Comparison of ENCODE assay signal across 8 cellular contexts in the genomic region with DNA sequence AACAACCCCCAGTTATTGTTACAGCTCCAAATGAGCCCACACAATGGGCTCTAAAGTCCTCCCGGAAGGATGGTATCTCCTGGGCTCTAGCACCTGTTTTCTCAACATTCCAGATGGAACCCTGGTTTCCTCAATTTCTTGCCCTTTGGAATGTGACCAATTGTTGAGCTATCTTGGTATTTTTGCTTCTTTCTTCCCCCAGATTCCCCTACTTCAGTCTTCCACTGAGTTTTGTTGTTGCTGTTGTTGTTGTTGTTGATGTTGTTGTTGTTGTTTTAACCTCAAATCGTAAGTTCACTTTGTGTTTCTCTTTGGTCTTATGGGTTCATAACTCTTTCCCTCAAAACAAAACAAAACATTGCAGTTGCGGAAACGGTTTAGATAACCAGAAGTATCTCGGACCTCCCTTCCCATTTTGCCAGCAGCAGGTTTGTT. TPM values are rescaled to one million over a fixed set of nuclear protein-coding genes. Genes with fewer than 3 reads are reported as not detected.
A peak's percentile ranks its signal among the peaks of the same experiment; 100 is the strongest.
DNase-seq lines count a peak whose midpoint lies in the region; ATAC-seq, FAIRE-seq and TF ChIP-seq lines count a peak whose summit lies in the region.

No MANE protein-coding gene starts in this region.

- peak overlapping the region; percentile 95 for H3K4me3 Mint-ChIP-seq in chondrocyte (ENCODE audit: unreplicated experiment)
- peak overlapping the region; percentile 89 to 99 (median 98) for H3K4me3 Mint-ChIP-seq in naive thymus-derived CD4-positive, alpha-beta T cell

- H3K27ac Mint-ChIP-seq in chondrocyte (ENCODE audit: unreplicated experiment): peak overlapping the region; percentile 95
- H3K27ac Mint-ChIP-seq in naive thymus-derived CD4-positive, alpha-beta T cell: peak overlapping the region; percentile 89 to 100 (median 98)

- H3K9me3 Mint-ChIP-seq in chondrocyte (ENCODE audit: low read depth): no peaks in the 10 kb centered on the region
- no peaks in the 10 kb centered on the region for H3K9me3 Mint-ChIP-seq in naive thymus-derived CD4-positive, alpha-beta T cell

- peaks cover 2% of the 10 kb centered on the region for H3K36me3 Mint-ChIP-seq in chondrocyte (ENCODE audit: low read depth)
- peaks cover 4 to 13% (median 10%) of the 10 kb centered on the region in 5 donors for H3K36me3 Mint-ChIP-seq in naive thymus-derived CD4-positive, alpha-beta T cell

- TF ChIP-seq CTCF in DOHH2 (IDR thresholded peaks at IDR 0.05; ENCODE audit: low read depth, low read length, poor library complexity, severe bottlenecking) (no peak), chondrocyte (IDR thresholded peaks at IDR 0.05) (no peak)

- ATAC-seq in naive thymus-derived CD4-positive, alpha-beta T cell: no peak
- no peak for ATAC-seq in GM21619 (IDR thresholded peaks at IDR 0.05; ENCODE audit: unreplicated experiment)

- no peak for TF ChIP-seq POLR2A in H54 (IDR thresholded peaks at IDR 0.05; ENCODE audit: low read depth, low read length)

- no peaks in the 10 kb centered on the region for H3K9me3 ChIP-seq in DOHH2 (ENCODE audit: control insufficient read depth, insufficient read depth, low read length)
- no peaks in the 10 kb centered on the region for H3K9me3 ChIP-seq in naive thymus-derived CD4-positive, alpha-beta T cell (ENCODE audit: control insufficient read depth in 2 of 3, low read length in 3 of 3)

- H4K20me1 ChIP-seq in DOHH2 (ENCODE audit: control insufficient read depth, insufficient read depth, low read depth, low read length): peaks cover 7% of the 10 kb centered on the region; the same call in 1 of the 2 replicates

- CTCF ChIA-PET in naive thymus-derived CD4-positive, alpha-beta T cell (lab: Charles Lee): interaction anchor here (0.6 to 4.1 kb wide), 38 partner anchors 10 to 383 kb away, joined by 3 to 78 read pairs (median 5); a partner anchor contains a TSS

- no peak for FAIRE-seq in H54 (lab: Jason Lieb, UNC)

- peaks cover 40% of the 10 kb centered on the region for H3K4me1 ChIP-seq in DOHH2 (ENCODE audit: control insufficient read depth, low read length)
- peaks cover 18 to 24% of the 10 kb centered on the region in 2 donors for H3K4me1 ChIP-seq in naive thymus-derived CD4-positive, alpha-beta T cell (ENCODE audit: control insufficient read depth in 2 of 2, insufficient read depth in 2 of 2, low read length in 2 of 2)

- peak overlapping the region; percentile 83 for H3K4me3 ChIP-seq in DOHH2 (ENCODE audit: low read length)
- H3K4me3 ChIP-seq in Jurkat, Clone E6-1 (ENCODE audit: low read length): peak overlapping the region; percentile 97
- peak overlapping the region; percentile 96 for H3K4me3 ChIP-seq in naive thymus-derived CD4-positive, alpha-beta T cell (ENCODE audit: low read length)

- peaks cover 49% of the 10 kb centered on the region for H3K79me2 ChIP-seq in DOHH2 (ENCODE audit: control insufficient read depth, low read length)

- DNase-seq in Jurkat, Clone E6-1 (ENCODE audit: low read depth, low spot score): no peak
- DNase-seq in chondrocyte (ENCODE audit: low spot score) (no peak), HCEC 1CT (no peak), H54 (ENCODE audit: insufficient read length, low spot score) (no peak), cerebellum (ENCODE audit: low spot score) (no peak)
- DNase-seq in naive thymus-derived CD4-positive, alpha-beta T cell: peak in 1 of 9 donors; percentile 13

- peaks cover 1% of the 10 kb centered on the region for H3K27me3 Mint-ChIP-seq in chondrocyte (ENCODE audit: low read depth)
- no peaks in the 10 kb centered on the region for H3K27me3 Mint-ChIP-seq in naive thymus-derived CD4-positive, alpha-beta T cell

- peaks cover 29% of the 10 kb centered on the region for H3K4me1 Mint-ChIP-seq in chondrocyte (ENCODE audit: low read depth)
- H3K4me1 Mint-ChIP-seq in naive thymus-derived CD4-positive, alpha-beta T cell: peaks cover 29 to 45% (median 38%) of the 10 kb centered on the region in 7 donors

- H3K4me2 ChIP-seq in DOHH2 (ENCODE audit: low read length): peak overlapping the region; percentile 84

- no peaks in the 10 kb centered on the region for H3K9me2 ChIP-seq in DOHH2 (replicated peaks; ENCODE audit: control insufficient read depth, low read length)

- intact Hi-C loops in naive thymus-derived CD4-positive, alpha-beta T cell (cut with micrococcal nuclease): loop anchor here (1.0 to 5.0 kb wide), 22 partner anchors 13 to 1910 kb away; a partner anchor contains a TSS

- H3K27me3 ChIP-seq in DOHH2 (ENCODE audit: control insufficient read depth, low read length): no peaks in the 10 kb centered on the region
- H3K27me3 ChIP-seq in naive thymus-derived CD4-positive, alpha-beta T cell (ENCODE audit: control insufficient read depth in 2 of 2, insufficient read depth in 2 of 2, low read length in 2 of 2): no peaks in the 10 kb centered on the region

- POLR2A ChIA-PET in naive thymus-derived CD4-positive, alpha-beta T cell (lab: Charles Lee): interaction anchor here (0.8 to 3.3 kb wide), 24 partner anchors 9 to 653 kb away, joined by 3 to 56 read pairs (median 6); a partner anchor contains a TSS

- peak overlapping the region; percentile 54 for H3K27ac ChIP-seq in DOHH2 (ENCODE audit: low read depth, low read length)
- peak overlapping the region; percentile 93 for H3K27ac ChIP-seq in naive thymus-derived CD4-positive, alpha-beta T cell (ENCODE audit: low read depth, low read length)

- peaks cover 2% of the 10 kb centered on the region; the same call in 1 of the 2 replicates for H3F3A ChIP-seq in DOHH2 (ENCODE audit: control insufficient read depth, insufficient read depth)

- peaks cover 32% of the 10 kb centered on the region for H3K36me3 ChIP-seq in DOHH2 (ENCODE audit: control insufficient read depth, low read length)
- peaks cover 5 to 12% (median 6%) of the 10 kb centered on the region in 3 experiments for H3K36me3 ChIP-seq in naive thymus-derived CD4-positive, alpha-beta T cell (ENCODE audit: control insufficient read depth in 2 of 3, insufficient read depth in 3 of 3, low read length in 3 of 3)

RNA-seq across cellular contexts. Expression of a gene that starts 0.8 kb away (rescaled TPM):
- polyA plus RNA-seq in Jurkat, Clone E6-1 (2012; ENCODE audit: insufficient read depth, insufficient read length): 149 TPM
- total RNA-seq in chondrocyte (59.1 to 71.1 TPM (median 61.9 TPM) in 3 replicates), cerebellum (51.4 TPM)
- 100 to 1,000 TPM in 3 of 5 experiments, 10 to 100 TPM in 2; 84.0 to 160 (median 127) TPM for total RNA-seq in naive thymus-derived CD4-positive, alpha-beta T cell
- 10 to 100 TPM; 32.8 to 65.6 TPM for polyA plus RNA-seq in naive thymus-derived CD4-positive, alpha-beta T cell

RNA-seq across cellular contexts. Expression of a gene that starts 12.9 kb away (rescaled TPM):
- 4.1 TPM for polyA plus RNA-seq in Jurkat, Clone E6-1 (2012; ENCODE audit: insufficient read depth, insufficient read length)
- total RNA-seq in chondrocyte (0.99 to 1.5 TPM (median 1.1 TPM) in 3 replicates), cerebellum (10.8 TPM)
- 10 to 100 TPM in 1 of 5 experiments, 1 to 10 TPM in 4; 1.1 to 13.5 (median 2.3) TPM for total RNA-seq in naive thymus-derived CD4-positive, alpha-beta T cell
- polyA plus RNA-seq in naive thymus-derived CD4-positive, alpha-beta T cell: under 1 TPM; 0.17 to 0.94 TPM

RNA-seq across cellular contexts. Expression of a gene that starts 34.5 kb away (rescaled TPM):
- polyA plus RNA-seq in Jurkat, Clone E6-1 (2012; ENCODE audit: insufficient read depth, insufficient read length): 51.5 TPM
- total RNA-seq in chondrocyte (57.5 to 72.6 TPM (median 69.5 TPM) in 3 replicates), cerebellum (28.4 TPM)
- 10 to 100 TPM in 1 of 5 experiments, 1 to 10 TPM in 4; 2.2 to 14.7 (median 5.5) TPM for total RNA-seq in naive thymus-derived CD4-positive, alpha-beta T cell
- polyA plus RNA-seq in naive thymus-derived CD4-positive, alpha-beta T cell: 1 to 10 TPM in 1 of 2 donors, under 1 TPM in 1; 0.89 to 1.5 TPM
